Comparison of ENCODE assay signal across 10 cellular contexts in the genomic region with DNA sequence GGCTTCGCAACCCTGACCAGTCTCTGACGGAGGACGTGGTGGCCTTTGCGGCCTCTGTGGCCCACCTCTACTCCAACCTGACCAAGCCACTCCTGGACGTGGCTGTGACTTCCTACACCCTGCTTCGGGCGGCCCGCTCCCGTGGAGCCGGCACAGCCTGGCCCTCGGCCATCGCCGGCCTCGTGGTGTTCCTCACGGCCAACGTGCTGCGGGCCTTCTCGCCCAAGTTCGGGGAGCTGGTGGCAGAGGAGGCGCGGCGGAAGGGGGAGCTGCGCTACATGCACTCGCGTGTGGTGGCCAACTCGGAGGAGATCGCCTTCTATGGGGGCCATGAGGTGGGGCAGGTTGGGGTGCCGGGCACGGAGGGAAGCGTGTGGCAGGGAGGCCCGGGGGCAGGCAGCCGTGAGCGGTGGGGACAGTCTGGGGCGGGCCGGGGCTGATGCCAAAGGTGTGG. TPM values are rescaled to one million over a fixed set of nuclear protein-coding genes. Genes with fewer than 3 reads are reported as not detected.
DNase-seq lines count a peak whose midpoint lies in the region; ATAC-seq, FAIRE-seq and TF ChIP-seq lines count a peak whose summit lies in the region.
"Had no signal": no experiment of that assay in that cellular context is flagged by ENCODE, and none has a peak within 500 bp of the region (broad histone marks: within the 10 kb centered on the region; RNA-seq: fewer than 3 reads in every experiment).

No MANE protein-coding gene starts in this region.

- intact Hi-C loops in GM12878 (cut with micrococcal nuclease; ENCODE audit: unreplicated experiment), result no loop called here

- no peak for TF ChIP-seq CTCF in GM12878 (IDR thresholded peaks at IDR 0.05 in 2 of 3, conservative IDR thresholded peaks at IDR 0.05 in 1 of 3; ENCODE audit: control insufficient read depth in 2 of 3, extremely low read depth in 1 of 3, insufficient read depth in 1 of 3, low read depth in 3 of 3, low read length in 3 of 3)
- TF ChIP-seq CTCF in type B pancreatic cell (conservative IDR thresholded peaks at IDR 0.05), result no peak

- H3K4me3 ChIP-seq in GM12878, result no peak overlapping the region
- H3K4me3 ChIP-seq in mononuclear cell (ENCODE audit: low read length), result peak overlapping the region; percentile 6

- no peaks in the 10 kb centered on the region for H3K9me3 Mint-ChIP-seq in activated naive CD4-positive, alpha-beta T cell treated with anti-CD3 and anti-CD28 coated beads, Interleukin-2, amount 10 ng/mL, durations not matched to agents 7 days and 5 days
- no peaks in the 10 kb centered on the region for H3K9me3 Mint-ChIP-seq in type B pancreatic cell

- peaks cover 17% of the 10 kb centered on the region for H3K36me3 Mint-ChIP-seq in activated naive CD4-positive, alpha-beta T cell treated with anti-CD3 and anti-CD28 coated beads, Interleukin-2, amount 10 ng/mL, durations not matched to agents 7 days and 5 days
- H3K36me3 Mint-ChIP-seq in type B pancreatic cell, result peaks cover 10% of the 10 kb centered on the region

- RAD21 ChIA-PET in GM12878 (lab: Charles Lee; ENCODE audit: unreplicated experiment), result no interaction called here

- no peaks in the 10 kb centered on the region for H4K20me1 ChIP-seq in GM12878 (ENCODE audit: control insufficient read depth, insufficient read depth)

- peaks cover 37% of the 10 kb centered on the region for H3K4me1 Mint-ChIP-seq in activated naive CD4-positive, alpha-beta T cell treated with anti-CD3 and anti-CD28 coated beads, Interleukin-2, amount 10 ng/mL, durations not matched to agents 7 days and 5 days
- peaks cover 9% of the 10 kb centered on the region for H3K4me1 Mint-ChIP-seq in type B pancreatic cell (ENCODE audit: unreplicated experiment)

- BruUV-seq in GM12878 (replicated peaks; lab: Mats Ljungman, UMichigan), result no TSS peak

- WGBS in GM12878 (ENCODE audit: insufficient coverage, insufficient replicate concordance, low lambda C conversion rate, missing lambda C conversion rate), result 89% methylated on average over 29 of the region's 35 CpGs

- DNase-seq in activated naive CD4-positive, alpha-beta T cell treated with anti-CD3 and anti-CD28 coated beads, Interleukin-2, amount 10 ng/mL, durations not matched to agents 7 days and 5 days, result no peak
- DNase-seq in activated naive CD4-positive, alpha-beta T cell treated with Interleukin-2 at 50 U/mL for 16 hours, result no peak
- DNase-seq in GM12878 (ENCODE audit: low read depth, low spot score) (no peak), type B pancreatic cell (ENCODE audit: extremely low spot score, unreplicated experiment) (no peak), medulla oblongata (ENCODE audit: extremely low spot score) (no peak), HCEC 1CT (no peak), HPDE6-E6E7 (ENCODE audit: extremely low spot score) (no peak)
- DNase-seq: NCI-H1105 had no signal

- no peak for ATAC-seq in GM12878
- ATAC-seq: activated CD4-positive, CD25-positive, alpha-beta regulatory T cell treated with anti-CD3 and anti-CD28 coated beads, Interleukin-2, amount 50 U/mL, for 24 hours had no signal

- no peak overlapping the region for H2AFZ ChIP-seq in GM12878 (ENCODE audit: control insufficient read depth, low read depth, low read length)

- peak overlapping the region; percentile 71 for H3K4me2 ChIP-seq in GM12878 (ENCODE audit: control insufficient read depth, insufficient read depth)

- no peaks in the 10 kb centered on the region for H3K27me3 ChIP-seq in GM12878 (replicated peaks in 1 of 2; ENCODE audit: control insufficient read depth in 2 of 2, insufficient read depth in 2 of 2, low read length in 1 of 2)
- no peaks in the 10 kb centered on the region for H3K27me3 ChIP-seq in mononuclear cell (ENCODE audit: insufficient read depth, low read length)

- no peaks in the 10 kb centered on the region for H3K27me3 Mint-ChIP-seq in activated naive CD4-positive, alpha-beta T cell treated with anti-CD3 and anti-CD28 coated beads, Interleukin-2, amount 10 ng/mL, durations not matched to agents 7 days and 5 days
- H3K27me3 Mint-ChIP-seq in type B pancreatic cell, result no peaks in the 10 kb centered on the region

- CTCF ChIA-PET in activated naive CD4-positive, alpha-beta T cell treated with anti-CD3 and anti-CD28 coated beads, Interleukin-2, amount 10 ng/mL, durations not matched to agents 7 days and 5 days (lab: Charles Lee), result no interaction called here
- CTCF ChIA-PET in GM12878 (lab: Yijun Ruan, JAX), result no interaction called here

- FAIRE-seq in GM12878 (lab: Jason Lieb, UNC), result no peak

- peaks cover 17% of the 10 kb centered on the region for H3K79me2 ChIP-seq in GM12878 (ENCODE audit: control insufficient read depth, insufficient read depth, low read length)

- no peak for TF ChIP-seq EP300 in GM12878 (IDR thresholded peaks at IDR 0.05; ENCODE audit: borderline replicate concordance in 1 of 2, control insufficient read depth in 1 of 2, low read depth in 2 of 2, low read length in 2 of 2)

- H3K9me3 ChIP-seq in GM12878 (replicated peaks; ENCODE audit: control insufficient read depth, insufficient read depth, low read length), result no peaks in the 10 kb centered on the region; the same call in 2 of the 3 replicates
- H3K9me3 ChIP-seq in mononuclear cell (ENCODE audit: low read depth, low read length), result no peaks in the 10 kb centered on the region

- POLR2A ChIA-PET in GM12878 (lab: Charles Lee), result interaction anchor here (0.6 to 1.3 kb wide), 3 partner anchors 9 to 201 kb away, joined by 3 to 6 read pairs (median 4); a partner anchor contains a TSS

- H3K27ac ChIP-seq in GM12878 (ENCODE audit: control insufficient read depth, insufficient read depth), result no peak overlapping the region; the same call in 1 of the 2 replicates

- TF ChIP-seq RAD21 in GM12878 (IDR thresholded peaks at IDR 0.05; ENCODE audit: insufficient read depth, low read depth, low read length), result no peak

- in situ Hi-C loops in GM12878 (cut with MboI), result no loop called here

- H3K36me3 ChIP-seq in GM12878 (ENCODE audit: control insufficient read depth in 2 of 2, insufficient read depth in 2 of 2, low read length in 1 of 2), result peaks cover 0 to under 1% of the 10 kb centered on the region in 2 experiments; a peak in 1 of 4 replicates

- H3K9ac ChIP-seq in GM12878 (ENCODE audit: control insufficient read depth, insufficient read depth, low read length), result no peak overlapping the region

- peak overlapping the region; percentile 52 for H3K4me3 Mint-ChIP-seq in activated naive CD4-positive, alpha-beta T cell treated with anti-CD3 and anti-CD28 coated beads, Interleukin-2, amount 10 ng/mL, durations not matched to agents 7 days and 5 days
- H3K4me3 Mint-ChIP-seq in type B pancreatic cell, result peak overlapping the region; percentile 20

- H3K4me1 ChIP-seq in GM12878 (ENCODE audit: control insufficient read depth, insufficient read depth, low read length), result peaks cover 30% of the 10 kb centered on the region
- H3K4me1 ChIP-seq in mononuclear cell (ENCODE audit: insufficient read depth, low read length), result peaks cover 59% of the 10 kb centered on the region

- no peak for TF ChIP-seq POLR2A in GM12878 (IDR thresholded peaks at IDR 0.05; ENCODE audit: low read depth, low read length)

- SMC1A ChIA-PET in GM12878 (lab: Charles Lee; ENCODE audit: uncharacterized antibody, unreplicated experiment), result no interaction called here

- peak overlapping the region; percentile 73 for H3K27ac Mint-ChIP-seq in activated naive CD4-positive, alpha-beta T cell treated with anti-CD3 and anti-CD28 coated beads, Interleukin-2, amount 10 ng/mL, durations not matched to agents 7 days and 5 days
- no peak overlapping the region for H3K27ac Mint-ChIP-seq in type B pancreatic cell

RNA-seq across cellular contexts. Expression of a gene that starts 1.2 kb away (rescaled TPM):
- total RNA-seq in GM12878 (2013; cell fraction: nucleolus; rRNA removed), result 10.6 and 14.9 TPM in 2 replicates
- 3.8 and 5.1 TPM in 2 replicates for total RNA-seq in GM12878 (2014; rRNA removed)
- 1.4 and 1.8 TPM in 2 replicates for total RNA-seq in GM12878 (2014; rRNA removed; fragmentation: Illumina TruSeq; extraction: Trizol)
- 6.5 and 6.8 TPM in 2 replicates for total RNA-seq in GM12878 (2021)
- 1.9 TPM for polyA plus RNA-seq in GM12878 (2011; ENCODE audit: low read depth)
- 0.55 and 1.3 TPM in 2 replicates for polyA plus RNA-seq in GM12878 (2011; rRNA removed)
- 1.6 and 1.9 TPM in 2 replicates for polyA plus RNA-seq in GM12878 (2011; cell fraction: cytosol; rRNA removed)
- 8.1 and 9.6 TPM in 2 replicates for polyA plus RNA-seq in GM12878 (2011; cell fraction: nucleus; rRNA removed)
- 3.9 and 4.1 TPM in 2 replicates for polyA plus RNA-seq in GM12878 (2012)
- 0.19 and 0.96 TPM in 2 replicates for polyA plus RNA-seq in GM12878 (2014; fragmentation: Illumina TruSeq; extraction: Trizol)
- polyA plus RNA-seq in GM12878 (2014; fragmentation: Nextera tagmentation; extraction: Ambion mirVana), result under 1 TPM; 0.13 to 0.35 TPM
- polyA plus RNA-seq in GM12878 (2014; rRNA removed), result 3.9 and 5.1 TPM in 2 replicates
- 1 to 10 TPM; 1.4 to 1.6 TPM for polyA plus RNA-seq in GM12878 (2016; fragmentation: Nextera tagmentation; extraction: Ambion mirVana)
- polyA minus RNA-seq in GM12878 (2011; rRNA and poly(A)+ RNA removed), result 2.3 and 4.7 TPM in 2 replicates
- polyA minus RNA-seq in GM12878 (2011; cell fraction: cytosol; rRNA and poly(A)+ RNA removed), result 2.3 and 2.5 TPM in 2 replicates
- polyA minus RNA-seq in GM12878 (2011; cell fraction: nucleus; rRNA and poly(A)+ RNA removed), result 6.9 and 13.2 TPM in 2 replicates
- total RNA-seq in mononuclear cell, result 8.8 TPM
- total RNA-seq in type B pancreatic cell (ENCODE audit: low replicate concordance), result 6.2 and 8.0 TPM in 2 replicates

RNA-seq across cellular contexts. Expression of a gene that starts 1.7 kb away (rescaled TPM):
- 51.0 and 52.3 TPM in 2 replicates for total RNA-seq in GM12878 (2013; cell fraction: nucleolus; rRNA removed)
- total RNA-seq in GM12878 (2014; rRNA removed) (62.7 and 72.8 TPM in 2 replicates), GM12878 (2014; rRNA removed; fragmentation: Illumina TruSeq; extraction: Trizol) (61.5 and 63.1 TPM in 2 replicates), GM12878 (2021) (104 and 109 TPM in 2 replicates), mononuclear cell (60.6 TPM), type B pancreatic cell (ENCODE audit: low replicate concordance) (160 and 223 TPM in 2 replicates)
- 105 TPM for polyA plus RNA-seq in GM12878 (2011; ENCODE audit: low read depth)
- polyA plus RNA-seq in GM12878 (2011; rRNA removed) (52.8 and 82.4 TPM in 2 replicates), GM12878 (2014; fragmentation: Illumina TruSeq; extraction: Trizol) (73.4 and 78.7 TPM in 2 replicates), GM12878 (2014; fragmentation: Nextera tagmentation; extraction: Ambion mirVana) (100 to 1,000 TPM; 201 to 246 TPM), GM12878 (2014; rRNA removed) (71.3 and 79.4 TPM in 2 replicates), GM12878 (2016; fragmentation: Nextera tagmentation; extraction: Ambion mirVana) (100 to 1,000 TPM; 163 to 166 TPM)
- polyA plus RNA-seq in GM12878 (2011; cell fraction: cytosol; rRNA removed), result 80.8 and 95.5 TPM in 2 replicates
- 56.0 and 56.2 TPM in 2 replicates for polyA plus RNA-seq in GM12878 (2011; cell fraction: nucleus; rRNA removed)
- 91.6 and 145 TPM in 2 replicates for polyA plus RNA-seq in GM12878 (2012)
- 80.5 and 90.3 TPM in 2 replicates for polyA minus RNA-seq in GM12878 (2011; rRNA and poly(A)+ RNA removed)
- polyA minus RNA-seq in GM12878 (2011; cell fraction: cytosol; rRNA and poly(A)+ RNA removed), result 25.3 and 32.3 TPM in 2 replicates
- polyA minus RNA-seq in GM12878 (2011; cell fraction: nucleus; rRNA and poly(A)+ RNA removed), result 14.9 and 28.0 TPM in 2 replicates

RNA-seq across cellular contexts. Expression of a gene that starts 38.1 kb away (rescaled TPM):
- 1.2 and 1.4 TPM in 2 replicates for total RNA-seq in GM12878 (2013; cell fraction: nucleolus; rRNA removed)
- total RNA-seq in GM12878 (2014; rRNA removed) (not detected in 2 replicates), GM12878 (2014; rRNA removed; fragmentation: Illumina TruSeq; extraction: Trizol) (not detected in 2 replicates), GM12878 (2021) (0.29 and 0.72 TPM in 2 replicates), mononuclear cell (0.94 TPM), type B pancreatic cell (ENCODE audit: low replicate concordance) (19.9 and 56.8 TPM in 2 replicates)
- 0.75 TPM for polyA plus RNA-seq in GM12878 (2011; ENCODE audit: low read depth)
- polyA plus RNA-seq in GM12878 (2011; rRNA removed) (0.23 and 0.30 TPM in 2 replicates), GM12878 (2014; fragmentation: Illumina TruSeq; extraction: Trizol) (0.01 TPM in 1 of 2 replicates, not detected in the other), GM12878 (2014; fragmentation: Nextera tagmentation; extraction: Ambion mirVana) (not detected), GM12878 (2014; rRNA removed) (0.06 TPM in 1 of 2 replicates, not detected in the other), GM12878 (2016; fragmentation: Nextera tagmentation; extraction: Ambion mirVana) (under 1 TPM in 1 of 2 experiments, not detected in 1; 0.10 TPM)
- polyA plus RNA-seq in GM12878 (2011; cell fraction: cytosol; rRNA removed), result 0.32 and 0.57 TPM in 2 replicates
- polyA plus RNA-seq in GM12878 (2011; cell fraction: nucleus; rRNA removed), result 1.4 and 2.3 TPM in 2 replicates
- polyA plus RNA-seq in GM12878 (2012), result 2.0 TPM in 2 replicates
- polyA minus RNA-seq in GM12878 (2011; rRNA and poly(A)+ RNA removed), result 0.22 and 0.67 TPM in 2 replicates
- 1.2 and 1.4 TPM in 2 replicates for polyA minus RNA-seq in GM12878 (2011; cell fraction: cytosol; rRNA and poly(A)+ RNA removed)
- polyA minus RNA-seq in GM12878 (2011; cell fraction: nucleus; rRNA and poly(A)+ RNA removed), result 0.12 and 0.48 TPM in 2 replicates

RNA-seq across cellular contexts. Expression of a gene that starts 38.2 kb away (rescaled TPM):
- total RNA-seq in GM12878 (2013; cell fraction: nucleolus; rRNA removed), result 0.31 TPM in 1 of 2 replicates, not detected in the other
- total RNA-seq in GM12878 (2014; rRNA removed), result not detected in 2 replicates
- total RNA-seq in GM12878 (2014; rRNA removed; fragmentation: Illumina TruSeq; extraction: Trizol), result not detected in 2 replicates
- total RNA-seq in GM12878 (2021), result 0.21 and 0.53 TPM in 2 replicates
- polyA plus RNA-seq in GM12878 (2011; ENCODE audit: low read depth), result 0.31 TPM
- 0.14 and 0.20 TPM in 2 replicates for polyA plus RNA-seq in GM12878 (2011; rRNA removed)
- polyA plus RNA-seq in GM12878 (2011; cell fraction: cytosol; rRNA removed), result 0.09 and 0.38 TPM in 2 replicates
- 3.5 and 3.7 TPM in 2 replicates for polyA plus RNA-seq in GM12878 (2011; cell fraction: nucleus; rRNA removed)
- polyA plus RNA-seq in GM12878 (2012), result 0.19 and 0.79 TPM in 2 replicates
- 0.18 TPM in 1 of 2 replicates, not detected in the other for polyA plus RNA-seq in GM12878 (2014; fragmentation: Illumina TruSeq; extraction: Trizol)
- not detected for polyA plus RNA-seq in GM12878 (2014; fragmentation: Nextera tagmentation; extraction: Ambion mirVana)
- 0.62 and 0.68 TPM in 2 replicates for polyA plus RNA-seq in GM12878 (2014; rRNA removed)
- under 1 TPM; 0.06 to 0.43 TPM for polyA plus RNA-seq in GM12878 (2016; fragmentation: Nextera tagmentation; extraction: Ambion mirVana)
- polyA minus RNA-seq in GM12878 (2011; rRNA and poly(A)+ RNA removed), result 0.82 TPM in 1 of 2 replicates, not detected in the other
- polyA minus RNA-seq in GM12878 (2011; cell fraction: cytosol; rRNA and poly(A)+ RNA removed), result 0.94 TPM in 1 of 2 replicates, not detected in the other
- 0.36 and 0.48 TPM in 2 replicates for polyA minus RNA-seq in GM12878 (2011; cell fraction: nucleus; rRNA and poly(A)+ RNA removed)
- 0.21 TPM for total RNA-seq in mononuclear cell
- 1.2 and 1.4 TPM in 2 replicates for total RNA-seq in type B pancreatic cell (ENCODE audit: low replicate concordance)

RNA-seq across cellular contexts. Expression of a gene that starts 52.2 kb away (rescaled TPM):
- total RNA-seq in GM12878 (2013; cell fraction: nucleolus; rRNA removed), result 0.66 and 1.4 TPM in 2 replicates
- total RNA-seq in GM12878 (2014; rRNA removed), result not detected in 2 replicates
- total RNA-seq in GM12878 (2014; rRNA removed; fragmentation: Illumina TruSeq; extraction: Trizol), result not detected in 2 replicates
- total RNA-seq in GM12878 (2021), result 0.21 TPM in 1 of 2 replicates, not detected in the other
- polyA plus RNA-seq in GM12878 (2011; ENCODE audit: low read depth), result 0.29 TPM
- polyA plus RNA-seq in GM12878 (2011; rRNA removed), result 0.40 and 0.67 TPM in 2 replicates
- polyA plus RNA-seq in GM12878 (2011; cell fraction: cytosol; rRNA removed), result 0.70 and 0.87 TPM in 2 replicates
- polyA plus RNA-seq in GM12878 (2011; cell fraction: nucleus; rRNA removed), result 4.1 and 6.0 TPM in 2 replicates
- polyA plus RNA-seq in GM12878 (2012), result 0.51 and 1.2 TPM in 2 replicates
- 0.54 TPM in 1 of 2 replicates, not detected in the other for polyA plus RNA-seq in GM12878 (2014; fragmentation: Illumina TruSeq; extraction: Trizol)
- not detected for polyA plus RNA-seq in GM12878 (2014; fragmentation: Nextera tagmentation; extraction: Ambion mirVana)
- not detected in 2 replicates for polyA plus RNA-seq in GM12878 (2014; rRNA removed)
- polyA plus RNA-seq in GM12878 (2016; fragmentation: Nextera tagmentation; extraction: Ambion mirVana), result not detected
- polyA minus RNA-seq in GM12878 (2011; rRNA and poly(A)+ RNA removed), result 0.26 and 0.59 TPM in 2 replicates
- polyA minus RNA-seq in GM12878 (2011; cell fraction: cytosol; rRNA and poly(A)+ RNA removed), result not detected in 2 replicates
- 0.48 and 0.67 TPM in 2 replicates for polyA minus RNA-seq in GM12878 (2011; cell fraction: nucleus; rRNA and poly(A)+ RNA removed)
- 0.52 TPM for total RNA-seq in mononuclear cell
- 2.2 and 3.7 TPM in 2 replicates for total RNA-seq in type B pancreatic cell (ENCODE audit: low replicate concordance)
